ENCODE assay signal across 9 cellular contexts in genomic region chr11:19890308-19890707, GRCh38.
DNase-seq lines count a peak whose midpoint lies in the region; ATAC-seq and TF ChIP-seq lines count a peak whose summit lies in the region.
"Had no signal": no experiment of that assay in that cellular context is flagged by ENCODE, and none has a peak within 500 bp of the region (broad histone marks: within the 10 kb centered on the region; RNA-seq: fewer than 3 reads in every experiment).

No MANE protein-coding gene starts in this region.

- peaks cover 0 to 9% of the 10 kb centered on the region in 2 donors for H3K4me1 ChIP-seq in right atrium auricular region

- no peak overlapping the region for H3K4me3 ChIP-seq in right atrium auricular region

- peak overlapping the region in 1 of 2 donors; percentile 35 for H3K27ac ChIP-seq in right atrium auricular region

- H3K9me3 ChIP-seq in right atrium auricular region: no peaks in the 10 kb centered on the region

- peak; percentile 41 for ATAC-seq in Right ventricle myocardium inferior
- no peak for ATAC-seq in HG02763 (IDR thresholded peaks at IDR 0.05; ENCODE audit: unreplicated experiment)
- ATAC-seq in HG03108 (IDR thresholded peaks at IDR 0.05; ENCODE audit: unreplicated experiment): no peak

- DNase-seq in Right ventricle myocardium inferior (ENCODE audit: missing footprints) (no peak), right atrium auricular region (ENCODE audit: low spot score) (no peak), astrocyte of the hippocampus (ENCODE audit: low read depth, low spot score) (peak; percentile 96), islet precursor cell (peak; percentile 69), AML-193 (lab: John Stamatoyannopoulos, UW) (no peak), superior temporal gyrus (ENCODE audit: extremely low spot score) (no peak)
- DNase-seq: activated T-cell treated with anti-CD3 and anti-CD28 coated beads for 4 hours had no signal

- intact Hi-C loops in Right ventricle myocardium inferior (cut with DNase I): no loop called here

- TF ChIP-seq CTCF in right atrium auricular region (IDR thresholded peaks at IDR 0.05): no peak

- peaks cover 10% of the 10 kb centered on the region for H3K36me3 ChIP-seq in right atrium auricular region

- no peaks in the 10 kb centered on the region for H3K27me3 ChIP-seq in right atrium auricular region

Comparison
In these comparisons a context has a peak if more than half of its experiments do, and no peak if none do; other contexts are left out.
1. DNase-seq: peak in astrocyte of the hippocampus (single experiment) and islet precursor cell (single experiment); none in Right ventricle myocardium inferior (single experiment), right atrium auricular region (single experiment), AML-193 (0 of 2) and superior temporal gyrus (single experiment).